ENCODE assay signal across 8 cellular contexts in genomic region chr1:178031856-178032320, GRCh38.
DNase-seq lines count a peak whose midpoint lies in the region; ATAC-seq and TF ChIP-seq lines count a peak whose summit lies in the region.

No MANE protein-coding gene starts in this region.

- DNase-seq in AG09309 (ENCODE audit: low read depth) (peak; percentile 87), GM13976 (ENCODE audit: low spot score) (peak; percentile 78), NAMALWA (ENCODE audit: low spot score) (peak; percentile 77), SK-N-SH (peak; percentile 81), mucosa of descending colon (peak; percentile 60 to 97 (median 78)), vagina (ENCODE audit: extremely low spot score in 2 of 2) (no peak)

- no peaks in the 10 kb centered on the region for H3K79me2 ChIP-seq in SK-N-SH (ENCODE audit: insufficient read depth)

- H3K27me3 ChIP-seq in SK-N-SH (ENCODE audit: insufficient read depth) (no peaks in the 10 kb centered on the region), vagina (no peaks in the 10 kb centered on the region)

- intact Hi-C loops in mucosa of descending colon (cut with DNase I, micrococcal nuclease) (loop anchor here in 1 of 2 donors (10.0 kb wide), 1 partner anchor 243 kb away; no protein-coding TSS in a partner anchor), vagina (cut with DNase I) (no loop called here)

- H3K4me3 ChIP-seq in AG09309 (ENCODE audit: control insufficient read depth, low read depth, low read length): no peak overlapping the region
- no peak overlapping the region; a peak in 1 of 4 replicates for H3K4me3 ChIP-seq in SK-N-SH (ENCODE audit: low read depth in 2 of 2, low read length in 1 of 2)
- H3K4me3 ChIP-seq in mucosa of descending colon: no peak overlapping the region
- H3K4me3 ChIP-seq in vagina: no peak overlapping the region

- H3K36me3 ChIP-seq in SK-N-SH (replicated peaks in 1 of 2; ENCODE audit: control insufficient read depth in 1 of 2, insufficient read depth in 2 of 2, low read length in 1 of 2): no peaks in the 10 kb centered on the region
- no peaks in the 10 kb centered on the region for H3K36me3 ChIP-seq in mucosa of descending colon (ENCODE audit: low read depth)
- H3K36me3 ChIP-seq in vagina: no peaks in the 10 kb centered on the region

- CTCF ChIA-PET in SK-N-SH (lab: Yijun Ruan, JAX): interaction anchor here (0.5 to 6.3 kb wide), 36 partner anchors 10 to 276 kb away, joined by 3 to 52 read pairs (median 4); partner anchors contain the start of gene RASAL2

- no peak for TF ChIP-seq POLR2A in vagina (IDR thresholded peaks at IDR 0.05)

- no peaks in the 10 kb centered on the region for H4K20me1 ChIP-seq in SK-N-SH (ENCODE audit: insufficient read depth)

- no peak overlapping the region for H3K4me2 ChIP-seq in SK-N-SH

- H2AFZ ChIP-seq in SK-N-SH (ENCODE audit: low read depth): no peak overlapping the region

- no peaks in the 10 kb centered on the region for H3K9me2 ChIP-seq in SK-N-SH

- H3F3A ChIP-seq in SK-N-SH (replicated peaks; ENCODE audit: insufficient read depth): no peaks in the 10 kb centered on the region

- H3K27ac ChIP-seq in SK-N-SH (ENCODE audit: low read depth in 2 of 2, low read length in 1 of 2): no peak overlapping the region
- H3K27ac ChIP-seq in vagina: no peak overlapping the region

- POLR2A ChIA-PET in SK-N-SH (lab: Yijun Ruan, JAX): interaction anchor here (1.1 kb wide), 1 partner anchor 62 kb away, joined by 5 read pairs; the partner anchor contains the start of gene RASAL2

- H3K9me3 ChIP-seq in SK-N-SH (no peaks in the 10 kb centered on the region), mucosa of descending colon (no peaks in the 10 kb centered on the region), vagina (no peaks in the 10 kb centered on the region)

- H3K4me1 ChIP-seq in SK-N-SH (ENCODE audit: control insufficient read depth in 1 of 2, insufficient read depth in 2 of 2, low read depth in 1 of 2, low read length in 1 of 2): no peaks in the 10 kb centered on the region
- peaks cover 6% of the 10 kb centered on the region for H3K4me1 ChIP-seq in mucosa of descending colon (ENCODE audit: low read depth)
- H3K4me1 ChIP-seq in vagina: no peaks in the 10 kb centered on the region

- ATAC-seq in HG02678 (IDR thresholded peaks at IDR 0.05; ENCODE audit: unreplicated experiment) (peak; percentile 95), esophagus mucosa (peak; percentile 93), mucosa of descending colon (peak; percentile 98)

- no peak overlapping the region for H3K9ac ChIP-seq in SK-N-SH

- TF ChIP-seq CTCF in AG09309 (IDR thresholded peaks at IDR 0.05; ENCODE audit: control insufficient read depth, insufficient read depth, low read depth, low read length, missing control alignments) (peak; percentile 86), GM13976 (IDR thresholded peaks at IDR 0.05; ENCODE audit: borderline replicate concordance, control extremely low read depth, extremely low read depth, insufficient read depth, missing control alignments) (peak; percentile 48), SK-N-SH (IDR thresholded peaks at IDR 0.05) (peak; percentile 90), mucosa of descending colon (IDR thresholded peaks at IDR 0.05) (peak; percentile 85), vagina (IDR thresholded peaks at IDR 0.05) (peak; percentile 57 to 67 (median 66))

- in situ Hi-C loops in GM13976 (cut with MboI; ENCODE audit: low sequenced_read_pairs, unreplicated experiment): loop anchor here (25.0 kb wide), 1 partner anchor 155 kb away; no protein-coding TSS in a partner anchor

- TF ChIP-seq EP300 in SK-N-SH (IDR thresholded peaks at IDR 0.05; ENCODE audit: borderline replicate concordance in 1 of 2, low read depth in 1 of 2, low read length in 1 of 2): no peak

- peak; percentile 78 for TF ChIP-seq RAD21 in SK-N-SH (IDR thresholded peaks at IDR 0.05; ENCODE audit: low read length)

TF ChIP-seq in SK-N-SH, 30 proteins besides CTCF, POLR2A, EP300 and RAD21:
- no peak for TF ChIP-seq FOXM1 (IDR thresholded peaks at IDR 0.05; ENCODE audit: low read depth)
- TF ChIP-seq TAF1 (IDR thresholded peaks at IDR 0.05; ENCODE audit: borderline replicate concordance, low read depth, low read length): no peak
- TF ChIP-seq SMC3 (IDR thresholded peaks at IDR 0.05; ENCODE audit: low read depth, low read length): peak; percentile 91
- peak; percentile 70 for TF ChIP-seq NFIC (IDR thresholded peaks at IDR 0.05; ENCODE audit: borderline replicate concordance)

Comparison
In these comparisons a context has a peak if more than half of its experiments do, and no peak if none do; other contexts are left out.
1. DNase-seq: peak in AG09309 (single experiment), GM13976 (single experiment), NAMALWA (single experiment), SK-N-SH (single experiment) and mucosa of descending colon (3 of 3); none in vagina (0 of 2).
2. Peak in every context shown above with its lines, with median percentiles within 50 percentile points of each other: CTCF ChIP-seq and ATAC-seq.